8 cellular contexts compared by ENCODE assay signal in genomic region chr9:4792572-4793411, GRCh38.
DNase-seq lines count a peak whose midpoint lies in the region; ATAC-seq and TF ChIP-seq lines count a peak whose summit lies in the region.

TSS of gene RCL1 (plus strand) at chr9:4792944. CDS start at chr9:4793092, 148 bp downstream.

- TF ChIP-seq CTCF in AG09309 (IDR thresholded peaks at IDR 0.05; ENCODE audit: control insufficient read depth, insufficient read depth, low read depth, low read length, missing control alignments): no peak

- peak; percentile 97 for ATAC-seq in GM19025 (IDR thresholded peaks at IDR 0.05; ENCODE audit: low read depth, unreplicated experiment)
- ATAC-seq in HG03342 (IDR thresholded peaks at IDR 0.05; ENCODE audit: unreplicated experiment): peak; percentile 93
- ATAC-seq in activated CD4-positive, CD25-positive, alpha-beta regulatory T cell treated with anti-CD3 and anti-CD28 coated beads, Interleukin-2, amount 50 U/mL, for 24 hours: peak; percentile 97 to 98

- DNase-seq in AG09309 (ENCODE audit: low read depth) (peak; percentile 61), NCI-H446 (lab: John Stamatoyannopoulos, UW) (peak; percentile 96 to 100), cerebellar cortex (ENCODE audit: low spot score) (peak; percentile 96), islet precursor cell (peak; percentile 98)
- peak; percentile 90 to 97 (median 95) for DNase-seq in stimulated activated CD4-positive, alpha-beta T cell treated with anti-CD3 and anti-CD28 coated beads, Interleukin-12 subunit alpha, Interleukin-12 subunit beta, amount 100 ng/mL, for 48 hours (ENCODE audit: low read depth in 2 of 3, low spot score in 1 of 3)

- H3K4me3 ChIP-seq in AG09309 (ENCODE audit: control insufficient read depth, low read depth, low read length): peak within 1 kb of the TSS; percentile 88

Comparison
In these comparisons a context has a peak if more than half of its experiments do, and no peak if none do; other contexts are left out.
1. Peak in every context shown above with its lines: DNase-seq, ATAC-seq and H3K4me3 ChIP-seq.